1 cellular context compared by ENCODE assay signal in genomic region chr3:61250784-61251173, GRCh38.
TF ChIP-seq lines count a peak whose summit lies in the region.

No MANE protein-coding gene starts in this region.

TF ChIP-seq in HEK293, 187 proteins besides CTCF, POLR2A, EP300 and RAD21 (continued from another document):
- TF ChIP-seq ZBTB6 (tag by site-specific recombination; IDR thresholded peaks at IDR 0.05) (0 out of 2 replicates have a peak, but pooled peaks have one; percentile 3), TCF7L2 (IDR thresholded peaks at IDR 0.05; ENCODE audit: borderline replicate concordance, low read depth, low read length) (no peak), ZNF488 (tag by site-specific recombination; IDR thresholded peaks at IDR 0.05) (no peak), ZNF175 (tag by site-specific recombination; IDR thresholded peaks at IDR 0.05) (no peak), ZNF610 (tag by site-specific recombination; IDR thresholded peaks at IDR 0.05; ENCODE audit: borderline replicate concordance) (0 out of 2 replicates have a peak, but pooled peaks have one; percentile 42), ZNF701 (tag by site-specific recombination; IDR thresholded peaks at IDR 0.05) (no peak), ZBTB1 (tag by site-specific recombination; IDR thresholded peaks at IDR 0.05) (no peak), ZSCAN30 (tag by site-specific recombination; IDR thresholded peaks at IDR 0.05) (peak; percentile 12; the same call in 1 of the 2 replicates), GLIS2 (tag by site-specific recombination; IDR thresholded peaks at IDR 0.05) (no peak), PRDM6 (tag by site-specific recombination; IDR thresholded peaks at IDR 0.05) (no peak), ZNF274 (IDR thresholded peaks at IDR 0.05; ENCODE audit: low read length) (no peak), ZNF274 (tag by site-specific recombination; IDR thresholded peaks at IDR 0.05; ENCODE audit: borderline replicate concordance) (no peak), ZBTB7A (tag by site-specific recombination; IDR thresholded peaks at IDR 0.05; ENCODE audit: low read depth) (0 out of 2 replicates have a peak, but pooled peaks have one; percentile 10), ZNF670 (tag by site-specific recombination; IDR thresholded peaks at IDR 0.05; ENCODE audit: low read depth) (no peak), SCRT2 (tag by site-specific recombination; IDR thresholded peaks at IDR 0.05) (peak; percentile 91), ZFP37 (tag by site-specific recombination; IDR thresholded peaks at IDR 0.05) (no peak), PRDM2 (tag by site-specific recombination; IDR thresholded peaks at IDR 0.05; ENCODE audit: borderline replicate concordance) (no peak), ZNF692 (tag by site-specific recombination; IDR thresholded peaks at IDR 0.05) (0 out of 2 replicates have a peak, but pooled peaks have one; percentile 27), SP7 (tag by site-specific recombination; IDR thresholded peaks at IDR 0.05) (no peak), ZBTB8A (tag by site-specific recombination; IDR thresholded peaks at IDR 0.05) (no peak), BCL11A (tag by site-specific recombination; IDR thresholded peaks at IDR 0.05; ENCODE audit: low read depth) (no peak), ZNF660 (tag by site-specific recombination; IDR thresholded peaks at IDR 0.05) (0 out of 2 replicates have a peak, but pooled peaks have one; percentile 37), MEIS1 (CRISPR knock-in tag; IDR thresholded peaks at IDR 0.05; ENCODE audit: borderline replicate concordance) (no peak), KLF9 (tag by site-specific recombination; IDR thresholded peaks at IDR 0.05; ENCODE audit: low read depth) (no peak)
- TF ChIP-seq, protein P1, sequence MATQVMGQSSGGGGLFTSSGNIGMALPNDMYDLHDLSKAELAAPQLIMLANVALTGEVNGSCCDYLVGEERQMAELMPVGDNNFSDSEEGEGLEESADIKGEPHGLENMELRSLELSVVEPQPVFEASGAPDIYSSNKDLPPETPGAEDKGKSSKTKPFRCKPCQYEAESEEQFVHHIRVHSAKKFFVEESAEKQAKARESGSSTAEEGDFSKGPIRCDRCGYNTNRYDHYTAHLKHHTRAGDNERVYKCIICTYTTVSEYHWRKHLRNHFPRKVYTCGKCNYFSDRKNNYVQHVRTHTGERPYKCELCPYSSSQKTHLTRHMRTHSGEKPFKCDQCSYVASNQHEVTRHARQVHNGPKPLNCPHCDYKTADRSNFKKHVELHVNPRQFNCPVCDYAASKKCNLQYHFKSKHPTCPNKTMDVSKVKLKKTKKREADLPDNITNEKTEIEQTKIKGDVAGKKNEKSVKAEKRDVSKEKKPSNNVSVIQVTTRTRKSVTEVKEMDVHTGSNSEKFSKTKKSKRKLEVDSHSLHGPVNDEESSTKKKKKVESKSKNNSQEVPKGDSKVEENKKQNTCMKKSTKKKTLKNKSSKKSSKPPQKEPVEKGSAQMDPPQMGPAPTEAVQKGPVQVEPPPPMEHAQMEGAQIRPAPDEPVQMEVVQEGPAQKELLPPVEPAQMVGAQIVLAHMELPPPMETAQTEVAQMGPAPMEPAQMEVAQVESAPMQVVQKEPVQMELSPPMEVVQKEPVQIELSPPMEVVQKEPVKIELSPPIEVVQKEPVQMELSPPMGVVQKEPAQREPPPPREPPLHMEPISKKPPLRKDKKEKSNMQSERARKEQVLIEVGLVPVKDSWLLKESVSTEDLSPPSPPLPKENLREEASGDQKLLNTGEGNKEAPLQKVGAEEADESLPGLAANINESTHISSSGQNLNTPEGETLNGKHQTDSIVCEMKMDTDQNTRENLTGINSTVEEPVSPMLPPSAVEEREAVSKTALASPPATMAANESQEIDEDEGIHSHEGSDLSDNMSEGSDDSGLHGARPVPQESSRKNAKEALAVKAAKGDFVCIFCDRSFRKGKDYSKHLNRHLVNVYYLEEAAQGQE (tag by site-specific recombination; IDR thresholded peaks at IDR 0.05) = no peak
- TF ChIP-seq, protein P2, sequence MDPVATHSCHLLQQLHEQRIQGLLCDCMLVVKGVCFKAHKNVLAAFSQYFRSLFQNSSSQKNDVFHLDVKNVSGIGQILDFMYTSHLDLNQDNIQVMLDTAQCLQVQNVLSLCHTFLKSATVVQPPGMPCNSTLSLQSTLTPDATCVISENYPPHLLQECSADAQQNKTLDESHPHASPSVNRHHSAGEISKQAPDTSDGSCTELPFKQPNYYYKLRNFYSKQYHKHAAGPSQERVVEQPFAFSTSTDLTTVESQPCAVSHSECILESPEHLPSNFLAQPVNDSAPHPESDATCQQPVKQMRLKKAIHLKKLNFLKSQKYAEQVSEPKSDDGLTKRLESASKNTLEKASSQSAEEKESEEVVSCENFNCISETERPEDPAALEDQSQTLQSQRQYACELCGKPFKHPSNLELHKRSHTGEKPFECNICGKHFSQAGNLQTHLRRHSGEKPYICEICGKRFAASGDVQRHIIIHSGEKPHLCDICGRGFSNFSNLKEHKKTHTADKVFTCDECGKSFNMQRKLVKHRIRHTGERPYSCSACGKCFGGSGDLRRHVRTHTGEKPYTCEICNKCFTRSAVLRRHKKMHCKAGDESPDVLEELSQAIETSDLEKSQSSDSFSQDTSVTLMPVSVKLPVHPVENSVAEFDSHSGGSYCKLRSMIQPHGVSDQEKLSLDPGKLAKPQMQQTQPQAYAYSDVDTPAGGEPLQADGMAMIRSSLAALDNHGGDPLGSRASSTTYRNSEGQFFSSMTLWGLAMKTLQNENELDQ (tag by site-specific recombination; IDR thresholded peaks at IDR 0.05; ENCODE audit: low read depth) = no peak
